43 cellular contexts compared by ENCODE assay signal in the genomic region with DNA sequence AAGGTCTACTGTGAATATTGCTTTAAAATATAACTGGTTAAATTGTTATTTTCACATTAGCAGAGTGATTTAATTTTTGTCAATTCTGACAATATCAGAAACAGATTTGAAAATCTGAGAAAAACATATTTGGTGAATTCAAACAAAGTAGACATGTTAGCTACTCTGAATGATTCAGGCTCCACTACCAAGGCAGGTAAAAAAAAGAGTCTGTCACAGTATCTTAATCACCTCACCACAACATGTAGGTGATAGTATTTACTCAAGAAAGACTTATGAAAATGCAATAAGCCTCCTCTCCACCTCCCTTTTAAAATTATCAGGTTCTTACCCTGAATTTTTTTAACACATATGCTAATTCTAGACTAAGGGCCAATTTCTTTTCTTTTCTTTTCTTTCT. TPM values are rescaled to one million over a fixed set of nuclear protein-coding genes. Genes with fewer than 3 reads are reported as not detected.
"Had no signal": no experiment of that assay in that cellular context is flagged by ENCODE, and none has a peak within 500 bp of the region (broad histone marks: within the 10 kb centered on the region; RNA-seq: fewer than 3 reads in every experiment).

No MANE protein-coding gene starts in this region.

- H3K9me3 Mint-ChIP-seq: activated naive CD4-positive, alpha-beta T cell treated with anti-CD3 and anti-CD28 coated beads for 36 hours; activated naive CD4-positive, alpha-beta T cell treated with anti-CD3 and anti-CD28 coated beads, Interleukin-2, amount 10 ng/mL, durations not matched to agents 7 days and 5 days; activated naive CD4-positive, alpha-beta T cell treated with anti-CD3 and anti-CD28 coated beads, Interleukin-2, amount 50 U/mL, for 24 hours; activated naive CD4-positive, alpha-beta T cell treated with anti-CD3 and anti-CD28 coated beads, Interleukin-2, amount 50 U/mL, for 72 hours; activated naive CD8-positive, alpha-beta T cell treated with anti-CD3 and anti-CD28 coated beads for 36 hours; activated naive CD8-positive, alpha-beta T cell treated with anti-CD3 and anti-CD28 coated beads, Interleukin-2, amount 10 ng/mL, durations not matched to agents 7 days and 5 days; activated naive CD8-positive, alpha-beta T cell treated with anti-CD3 and anti-CD28 coated beads, Interleukin-2, amount 50 U/mL, for 24 hours; activated T-cell treated with anti-CD3 and anti-CD28 coated beads, Interleukin-2, amount 50 U/mL, for 24 hours; activated T-cell treated with anti-CD3 and anti-CD28 coated beads, Interleukin-2, amount 50 U/mL, for 4 hours; activated T-cell treated with anti-CD3 and anti-CD28 coated beads, Interleukin-2, amount 50 U/mL, for 72 hours; activated T-helper 1 cell treated with anti-CD3 and anti-CD28 coated beads, Interleukin-12 subunit alpha, Interleukin-12 subunit beta, Interleukin-2, Interleukin-4 antibody, amounts not matched to agents 30 ng/mL and 10 ng/mL and 1 ng/mL, durations not matched to agents 14 hours and 24 hours and 36 hours; activated T-helper 17 cell treated with anti-CD3 and anti-CD28 coated beads, Interleukin-2, amount 50 U/mL, for 72 hours; activated T-helper 2 cell treated with anti-CD3 and anti-CD28 coated beads, Interferon-gamma antibody, Interleukin-2, Interleukin-4, amounts not matched to agents 10 μg/mL and 5 μg/mL and 100 μg/mL, durations not matched to agents 14 hours and 24 hours and 36 hours; brain; central memory CD8-positive, alpha-beta T cell had no signal

- H3K4me1 Mint-ChIP-seq: activated naive CD4-positive, alpha-beta T cell treated with anti-CD3 and anti-CD28 coated beads, Interleukin-2, amount 10 ng/mL, durations not matched to agents 7 days and 5 days; activated naive CD4-positive, alpha-beta T cell treated with anti-CD3 and anti-CD28 coated beads, Interleukin-2, amount 50 U/mL, for 24 hours; activated naive CD8-positive, alpha-beta T cell treated with anti-CD3 and anti-CD28 coated beads for 36 hours; activated naive CD8-positive, alpha-beta T cell treated with anti-CD3 and anti-CD28 coated beads, Interleukin-2, amount 10 ng/mL, durations not matched to agents 7 days and 5 days; activated naive CD8-positive, alpha-beta T cell treated with anti-CD3 and anti-CD28 coated beads, Interleukin-2, amount 50 U/mL, for 24 hours; activated T-helper 17 cell treated with anti-CD3 and anti-CD28 coated beads, Interleukin-2, amount 50 U/mL, for 72 hours; central memory CD8-positive, alpha-beta T cell had no signal

- H3K36me3 ChIP-seq: adrenal gland, ascending aorta, brain microvascular endothelial cell, breast epithelium, cardiac muscle cell had no signal

- H3K9me3 ChIP-seq: adrenal gland, ascending aorta, body of pancreas, breast epithelium had no signal

- H3K27me3 ChIP-seq: adrenal gland, ascending aorta, body of pancreas, brain microvascular endothelial cell, breast epithelium, cardiac muscle cell had no signal

- FAIRE-seq: astrocyte had no signal

- H3K4me3 ChIP-seq: adrenal gland, ascending aorta, body of pancreas, breast epithelium, cardiac muscle cell had no signal

- H3K27ac ChIP-seq: adrenal gland, ascending aorta, body of pancreas, brain microvascular endothelial cell, breast epithelium, cardiac muscle cell had no signal

- ATAC-seq: activated naive CD4-positive, alpha-beta T cell treated with anti-CD3 and anti-CD28 coated beads, Interleukin-2, amount 50 U/mL, for 72 hours; activated naive CD8-positive, alpha-beta T cell treated with anti-CD3 and anti-CD28 coated beads, Interleukin-2, amount 50 U/mL, for 24 hours; activated T-cell treated with anti-CD3 and anti-CD28 coated beads, Interleukin-2, amount 50 U/mL, for 4 hours; activated T-cell treated with anti-CD3 and anti-CD28 coated beads, Interleukin-2, amount 50 U/mL, for 72 hours; activated T-helper 17 cell treated with anti-CD3 and anti-CD28 coated beads, Interleukin-2, amount 50 U/mL, for 72 hours; body of pancreas had no signal

- H3K27me3 Mint-ChIP-seq: activated naive CD4-positive, alpha-beta T cell treated with anti-CD3 and anti-CD28 coated beads, Interleukin-2, amount 10 ng/mL, durations not matched to agents 7 days and 5 days; activated naive CD4-positive, alpha-beta T cell treated with anti-CD3 and anti-CD28 coated beads, Interleukin-2, amount 50 U/mL, for 24 hours; activated naive CD8-positive, alpha-beta T cell; activated naive CD8-positive, alpha-beta T cell treated with anti-CD3 and anti-CD28 coated beads for 36 hours; activated naive CD8-positive, alpha-beta T cell treated with anti-CD3 and anti-CD28 coated beads, Interleukin-2, amount 10 ng/mL, durations not matched to agents 7 days and 5 days; activated naive CD8-positive, alpha-beta T cell treated with anti-CD3 and anti-CD28 coated beads, Interleukin-2, amount 50 U/mL, for 24 hours; activated T-cell treated with anti-CD3 and anti-CD28 coated beads, Interleukin-2, amount 50 U/mL, for 24 hours; brain; central memory CD8-positive, alpha-beta T cell had no signal

- H3K4me1 ChIP-seq: ascending aorta, body of pancreas, breast epithelium had no signal

- H3K27ac Mint-ChIP-seq: activated naive CD4-positive, alpha-beta T cell treated with anti-CD3 and anti-CD28 coated beads for 36 hours; activated naive CD4-positive, alpha-beta T cell treated with anti-CD3 and anti-CD28 coated beads, Interleukin-2, amount 10 ng/mL, durations not matched to agents 7 days and 5 days; activated naive CD4-positive, alpha-beta T cell treated with anti-CD3 and anti-CD28 coated beads, Interleukin-2, amount 50 U/mL, for 24 hours; activated naive CD4-positive, alpha-beta T cell treated with anti-CD3 and anti-CD28 coated beads, Interleukin-2, amount 50 U/mL, for 72 hours; activated naive CD8-positive, alpha-beta T cell; activated naive CD8-positive, alpha-beta T cell treated with anti-CD3 and anti-CD28 coated beads for 36 hours; activated naive CD8-positive, alpha-beta T cell treated with anti-CD3 and anti-CD28 coated beads, Interleukin-2, amount 10 ng/mL, durations not matched to agents 7 days and 5 days; activated naive CD8-positive, alpha-beta T cell treated with anti-CD3 and anti-CD28 coated beads, Interleukin-2, amount 50 U/mL, for 24 hours; activated T-cell treated with anti-CD3 and anti-CD28 coated beads, Interleukin-2, amount 50 U/mL, for 24 hours; activated T-cell treated with anti-CD3 and anti-CD28 coated beads, Interleukin-2, amount 50 U/mL, for 72 hours; activated T-helper 1 cell treated with anti-CD3 and anti-CD28 coated beads, Interleukin-12 subunit alpha, Interleukin-12 subunit beta, Interleukin-2, Interleukin-4 antibody, amounts not matched to agents 30 ng/mL and 10 ng/mL and 1 ng/mL, durations not matched to agents 14 hours and 24 hours and 36 hours; activated T-helper 17 cell treated with anti-CD3 and anti-CD28 coated beads, Interleukin-2, amount 50 U/mL, for 72 hours; activated T-helper 2 cell treated with anti-CD3 and anti-CD28 coated beads, Interferon-gamma antibody, Interleukin-2, Interleukin-4, amounts not matched to agents 10 μg/mL and 5 μg/mL and 100 μg/mL, durations not matched to agents 14 hours and 24 hours and 36 hours; brain had no signal

- DNase-seq: activated effector memory CD4-positive, alpha-beta T cell treated with anti-CD3 and anti-CD28 coated beads, Interleukin-2, amount 50 U/mL, for 16 hours; activated effector memory CD4-positive, alpha-beta T cell treated with Interleukin-2 at 50 U/mL for 16 hours; activated gamma-delta T cell; activated gamma-delta T cell treated with Interleukin-2 at 50 U/mL for 16 hours; activated naive CD4-positive, alpha-beta T cell; activated naive CD4-positive, alpha-beta T cell treated with anti-CD3 and anti-CD28 coated beads for 36 hours; activated naive CD4-positive, alpha-beta T cell treated with anti-CD3 and anti-CD28 coated beads, Interleukin-2, amount 10 ng/mL, durations not matched to agents 7 days and 5 days; activated naive CD4-positive, alpha-beta T cell treated with anti-CD3 and anti-CD28 coated beads, Interleukin-2, amount 50 U/mL, for 16 hours; activated naive CD4-positive, alpha-beta T cell treated with Interleukin-2 at 50 U/mL for 16 hours; activated naive CD8-positive, alpha-beta T cell treated with anti-CD3 and anti-CD28 coated beads for 36 hours; activated naive CD8-positive, alpha-beta T cell treated with anti-CD3 and anti-CD28 coated beads, Interleukin-2, amount 10 ng/mL, durations not matched to agents 7 days and 5 days; activated naive CD8-positive, alpha-beta T cell treated with anti-CD3 and anti-CD28 coated beads, Interleukin-2, amount 50 U/mL, for 24 hours; activated T-cell treated with anti-CD3 and anti-CD28 coated beads, Interleukin-2, amount 50 U/mL, for 1 hour; activated T-cell treated with anti-CD3 and anti-CD28 coated beads, Interleukin-2, amount 50 U/mL, for 24 hours; activated T-cell treated with anti-CD3 and anti-CD28 coated beads, Interleukin-2, amount 50 U/mL, for 4 hours; activated T-cell treated with anti-CD3 and anti-CD28 coated beads, Interleukin-2, amount 50 U/mL, for 48 hours; activated T-cell treated with anti-CD3 and anti-CD28 coated beads, Interleukin-2, amount 50 U/mL, for 72 hours; adrenal gland; amniotic stem cell; amygdala; anterior cingulate cortex; aorta; body of pancreas; brain microvascular endothelial cell; caudate nucleus; central memory CD4-positive, alpha-beta T cell; cerebellar nuclear complex had no signal

- H3K36me3 Mint-ChIP-seq: activated naive CD4-positive, alpha-beta T cell treated with anti-CD3 and anti-CD28 coated beads, Interleukin-2, amount 10 ng/mL, durations not matched to agents 7 days and 5 days; activated naive CD4-positive, alpha-beta T cell treated with anti-CD3 and anti-CD28 coated beads, Interleukin-2, amount 50 U/mL, for 24 hours; activated naive CD4-positive, alpha-beta T cell treated with anti-CD3 and anti-CD28 coated beads, Interleukin-2, amount 50 U/mL, for 72 hours; activated naive CD8-positive, alpha-beta T cell; activated naive CD8-positive, alpha-beta T cell treated with anti-CD3 and anti-CD28 coated beads for 36 hours; activated naive CD8-positive, alpha-beta T cell treated with anti-CD3 and anti-CD28 coated beads, Interleukin-2, amount 10 ng/mL, durations not matched to agents 7 days and 5 days; brain had no signal

- H3K4me3 Mint-ChIP-seq: activated naive CD4-positive, alpha-beta T cell treated with anti-CD3 and anti-CD28 coated beads for 36 hours; activated naive CD4-positive, alpha-beta T cell treated with anti-CD3 and anti-CD28 coated beads, Interleukin-2, amount 10 ng/mL, durations not matched to agents 7 days and 5 days; activated naive CD4-positive, alpha-beta T cell treated with anti-CD3 and anti-CD28 coated beads, Interleukin-2, amount 50 U/mL, for 24 hours; activated naive CD8-positive, alpha-beta T cell; activated naive CD8-positive, alpha-beta T cell treated with anti-CD3 and anti-CD28 coated beads for 36 hours; activated naive CD8-positive, alpha-beta T cell treated with anti-CD3 and anti-CD28 coated beads, Interleukin-2, amount 10 ng/mL, durations not matched to agents 7 days and 5 days; activated naive CD8-positive, alpha-beta T cell treated with anti-CD3 and anti-CD28 coated beads, Interleukin-2, amount 50 U/mL, for 24 hours; activated T-cell treated with anti-CD3 and anti-CD28 coated beads, Interleukin-2, amount 50 U/mL, for 24 hours; activated T-cell treated with anti-CD3 and anti-CD28 coated beads, Interleukin-2, amount 50 U/mL, for 4 hours; activated T-cell treated with anti-CD3 and anti-CD28 coated beads, Interleukin-2, amount 50 U/mL, for 72 hours; activated T-helper 1 cell treated with anti-CD3 and anti-CD28 coated beads, Interleukin-12 subunit alpha, Interleukin-12 subunit beta, Interleukin-2, Interleukin-4 antibody, amounts not matched to agents 30 ng/mL and 10 ng/mL and 1 ng/mL, durations not matched to agents 14 hours and 24 hours and 36 hours; activated T-helper 17 cell treated with anti-CD3 and anti-CD28 coated beads, Interleukin-2, amount 50 U/mL, for 72 hours; brain; central memory CD8-positive, alpha-beta T cell had no signal

RNA-seq across cellular contexts. Expression of gene DDI1, which starts 42.6 kb away (rescaled TPM):
- total RNA-seq: activated naive CD4-positive, alpha-beta T cell treated with anti-CD3 and anti-CD28 coated beads for 36 hours; activated naive CD4-positive, alpha-beta T cell treated with anti-CD3 and anti-CD28 coated beads, Interleukin-2, amount 50 U/mL, for 72 hours; activated naive CD8-positive, alpha-beta T cell treated with anti-CD3 and anti-CD28 coated beads for 36 hours; activated naive CD8-positive, alpha-beta T cell treated with anti-CD3 and anti-CD28 coated beads, Interleukin-2, amount 10 ng/mL, durations not matched to agents 7 days and 5 days; activated T-cell treated with anti-CD3 and anti-CD28 coated beads, Interleukin-2, amount 50 U/mL, for 4 hours; activated T-cell treated with anti-CD3 and anti-CD28 coated beads, Interleukin-2, amount 50 U/mL, for 72 hours; activated T-helper 1 cell treated with anti-CD3 and anti-CD28 coated beads, Interleukin-12 subunit alpha, Interleukin-12 subunit beta, Interleukin-2, Interleukin-4 antibody, amounts not matched to agents 30 ng/mL and 10 ng/mL and 1 ng/mL, durations not matched to agents 14 hours and 24 hours and 36 hours; activated T-helper 17 cell treated with anti-CD3 and anti-CD28 coated beads, Interleukin-2, amount 50 U/mL, for 72 hours; activated T-helper 2 cell treated with anti-CD3 and anti-CD28 coated beads, Interferon-gamma antibody, Interleukin-2, Interleukin-4, amounts not matched to agents 10 μg/mL and 5 μg/mL and 100 μg/mL, durations not matched to agents 14 hours and 24 hours and 36 hours; adrenal gland; aorta; ascending aorta; astrocyte; body of pancreas; breast epithelium; cardiac muscle cell; cardiac septum; cerebellum; chondrocyte had no signal
- polyA plus RNA-seq: adipose tissue, aorta had no signal
